21 cellular contexts compared by ENCODE assay signal in genomic region chr10:58300676-58301075, GRCh38. TPM values are rescaled to one million over a fixed set of nuclear protein-coding genes. Genes with fewer than 3 reads are reported as not detected.
A peak's percentile ranks its signal among the peaks of the same experiment; 100 is the strongest.
DNase-seq lines count a peak whose midpoint lies in the region; ATAC-seq and TF ChIP-seq lines count a peak whose summit lies in the region.
"Had no signal": no experiment of that assay in that cellular context is flagged by ENCODE, and none has a peak within 500 bp of the region (broad histone marks: within the 10 kb centered on the region; RNA-seq: fewer than 3 reads in every experiment).

No MANE protein-coding gene starts in this region.

- H3K9ac ChIP-seq in parathyroid adenoma = no peak overlapping the region

- no peaks in the 10 kb centered on the region for H3K36me3 ChIP-seq in parathyroid adenoma (ENCODE audit: control insufficient read depth, insufficient read depth, low read length)

- peak overlapping the region; percentile 33 for H3K4me2 ChIP-seq in parathyroid adenoma (ENCODE audit: low read length)

- H3K79me2 ChIP-seq in parathyroid adenoma = peaks cover 2% of the 10 kb centered on the region

- peaks cover 18% of the 10 kb centered on the region for H3K4me1 ChIP-seq in parathyroid adenoma

- no peak for TF ChIP-seq CTCF in parathyroid adenoma (IDR thresholded peaks at IDR 0.05)

- H2AFZ ChIP-seq in parathyroid adenoma = no peak overlapping the region

- no peaks in the 10 kb centered on the region for H3K27me3 ChIP-seq in parathyroid adenoma (ENCODE audit: control insufficient read depth, insufficient read depth, low read length)

- no peak overlapping the region for H3K27ac ChIP-seq in parathyroid adenoma
- H3K27ac ChIP-seq: SK-N-MC had no signal

- no peaks in the 10 kb centered on the region for H3K9me3 ChIP-seq in parathyroid adenoma (ENCODE audit: control insufficient read depth, low read length)

- intact Hi-C loops in cardiac septum (cut with DNase I) = loop anchor here (5.0 kb wide), 1 partner anchor 82 kb away; no protein-coding TSS in a partner anchor

- DNase-seq in DMS53 treated with DMSO at 0.1 percent for 48 hours (lab: John Stamatoyannopoulos, UW; ENCODE audit: unreplicated experiment) = peak; percentile 85
- DNase-seq in NCI-H2029 treated with DMSO at 0.1 percent for 48 hours (lab: John Stamatoyannopoulos, UW) = peak; percentile 49
- peak; percentile 46 for DNase-seq in NCI-H774 (lab: John Stamatoyannopoulos, UW)
- DNase-seq in SIG-M5 treated with dmso at 0.1 percent for 504 hours (lab: John Stamatoyannopoulos, UW; ENCODE audit: unreplicated experiment) = no peak
- DNase-seq in cardiac septum (ENCODE audit: low spot score) = no peak
- DNase-seq: Calu3; CD4-positive, CD25-positive, alpha-beta regulatory T cell; GDM1; GOT3; KG1; NCI-H1092; NCI-H1694; NCI-H524 treated with DMSO at 0.1 percent for 48 hours; T-cell; T-helper 9 cell had no signal

- ATAC-seq in HG02588 (IDR thresholded peaks at IDR 0.05; ENCODE audit: unreplicated experiment) = no peak
- ATAC-seq: GM12878, HepG2, Panc1, T-cell had no signal

- no peak overlapping the region for H3K4me3 ChIP-seq in parathyroid adenoma (ENCODE audit: low read depth, low read length)
- H3K4me3 ChIP-seq: GM12878, SK-N-MC had no signal

RNA-seq across cellular contexts. Expression of gene CISD1, which starts 31.7 kb away (rescaled TPM):
- 149 TPM for total RNA-seq in cardiac septum

RNA-seq across cellular contexts. Expression of gene IPMK, which starts 33.0 kb away (rescaled TPM):
- 3.0 TPM for total RNA-seq in cardiac septum

RNA-seq across cellular contexts. Expression of gene UBE2D1, which starts 34.1 kb away (rescaled TPM):
- total RNA-seq in cardiac septum = 34.7 TPM

Comparison
In these comparisons a context has a peak if more than half of its experiments do, and no peak if none do; other contexts are left out.
1. DNase-seq: peak in DMS53 treated with DMSO at 0.1 percent for 48 hours (single experiment), NCI-H2029 treated with DMSO at 0.1 percent for 48 hours (single experiment) and NCI-H774 (single experiment); none in SIG-M5 treated with dmso at 0.1 percent for 504 hours (single experiment) and cardiac septum (single experiment).